Comparison of ENCODE assay signal across 2 cellular contexts in genomic region chr3:165355316-165355715, GRCh38.
TF ChIP-seq lines count a peak whose summit lies in the region.

No MANE protein-coding gene starts in this region.

TF ChIP-seq in SK-N-SH, 30 proteins besides CTCF, POLR2A, EP300 and RAD21 (continued from another document):
- TF ChIP-seq ZBTB33 (IDR thresholded peaks at IDR 0.05; ENCODE audit: borderline replicate concordance, low read depth) (no peak), JUND (IDR thresholded peaks at IDR 0.05) (no peak), ELF1 (IDR thresholded peaks at IDR 0.05) (no peak), FOSL2 (IDR thresholded peaks at IDR 0.05; ENCODE audit: borderline replicate concordance, low read depth) (no peak), IRF3 (IDR thresholded peaks at IDR 0.05; ENCODE audit: low read depth, low read length) (no peak), YY1 (IDR thresholded peaks at IDR 0.05; ENCODE audit: low read depth) (no peak), MEF2A (IDR thresholded peaks at IDR 0.05; ENCODE audit: borderline replicate concordance, low read depth) (no peak), USF1 (IDR thresholded peaks at IDR 0.05; ENCODE audit: borderline replicate concordance, low read depth) (no peak)

TF ChIP-seq in SK-N-SH treated with all-trans-retinoic acid at 6 μM for 48 hours, 23 proteins besides CTCF, POLR2A, EP300 and RAD21 (continued from another document):
- no peak for TF ChIP-seq TSHZ2 (CRISPR knock-in tag; IDR thresholded peaks at IDR 0.05)
- TF ChIP-seq TOX (CRISPR knock-in tag; IDR thresholded peaks at IDR 0.05; ENCODE audit: borderline replicate concordance), result no peak
- TF ChIP-seq CREB5 (CRISPR knock-in tag; IDR thresholded peaks at IDR 0.05; ENCODE audit: low read depth), result no peak
- TF ChIP-seq TCF4 (CRISPR knock-in tag; IDR thresholded peaks at IDR 0.05; ENCODE audit: borderline replicate concordance), result no peak
- no peak for TF ChIP-seq ZNF565 (CRISPR knock-in tag; conservative IDR thresholded peaks at IDR 0.05; ENCODE audit: low read depth)
- no peak for TF ChIP-seq CSRNP3 (CRISPR knock-in tag; IDR thresholded peaks at IDR 0.05)
